Comparison of ENCODE assay signal across 1 cellular context in genomic region chr16:12162151-12162559, GRCh38.
TF ChIP-seq lines count a peak whose summit lies in the region.

No MANE protein-coding gene starts in this region.

TF ChIP-seq in IMR-90, 13 proteins besides CTCF, POLR2A, EP300 and RAD21 (continued from another document):
- no peak for TF ChIP-seq SMC3 (IDR thresholded peaks at IDR 0.05; ENCODE audit: low read depth, low read length)
TF ChIP-seq in IMR-90: peak in this region for 0.
